9 cellular contexts compared by ENCODE assay signal in genomic region chr4:183987529-183987946, GRCh38.
DNase-seq lines count a peak whose midpoint lies in the region; ATAC-seq and TF ChIP-seq lines count a peak whose summit lies in the region.
"Had no signal": no experiment of that assay in that cellular context is flagged by ENCODE, and none has a peak within 500 bp of the region (broad histone marks: within the 10 kb centered on the region; RNA-seq: fewer than 3 reads in every experiment).

No MANE protein-coding gene starts in this region.

- no peak overlapping the region for H3K4me3 ChIP-seq in cardiac muscle cell
- no peak overlapping the region for H3K4me3 ChIP-seq in Karpas-422 (ENCODE audit: low read length)

- H3K4me2 ChIP-seq in H9 (ENCODE audit: insufficient read depth, insufficient read length, low read length) (peak overlapping the region; percentile 63), Karpas-422 (ENCODE audit: low read depth, low read length, poor library complexity, severe bottlenecking) (no peak overlapping the region)

- H4K5ac ChIP-seq in H9 (ENCODE audit: insufficient read length, low read depth, low read length) = no peak overlapping the region

- no peak overlapping the region for H3K56ac ChIP-seq in H9 (ENCODE audit: insufficient read length, low read depth, low read length)

- H3K36me3 Mint-ChIP-seq in H9 (ENCODE audit: insufficient read depth in 1 of 3, low read depth in 3 of 3) (no peaks in the 10 kb centered on the region; a peak in 1 of 7 replicates), progenitor cell of endocrine pancreas (ENCODE audit: insufficient read depth) (no peaks in the 10 kb centered on the region)
- H3K36me3 Mint-ChIP-seq: naive B cell had no signal

- peak; percentile 65 for DNase-seq in H9
- peak; percentile 74 for DNase-seq in SW480 (ENCODE audit: low spot score)
- DNase-seq in cardiac muscle cell (ENCODE audit: low read depth in 1 of 2, low spot score in 1 of 2) = peak; percentile 65 to 89
- peak; percentile 19 for DNase-seq in progenitor cell of endocrine pancreas (ENCODE audit: low spot score, unreplicated experiment)
- DNase-seq in SIG-M5 treated with dmso at 0.1 percent for 504 hours (lab: John Stamatoyannopoulos, UW; ENCODE audit: unreplicated experiment) = no peak
- no peak for DNase-seq in activated effector memory CD4-positive, alpha-beta T cell treated with Interleukin-2 at 50 U/mL for 16 hours
- DNase-seq in Karpas-422 = no peak
- DNase-seq: naive B cell had no signal

- H3K23ac ChIP-seq in H9 (ENCODE audit: insufficient read length, low read depth, low read length) = no peak overlapping the region

- H3K79me1 ChIP-seq in H9 (ENCODE audit: insufficient read depth, low read depth, low read length, poor library complexity, severe bottlenecking) = no peaks in the 10 kb centered on the region

- H2AFZ ChIP-seq in H9 (ENCODE audit: low read length) (no peak overlapping the region), Karpas-422 (ENCODE audit: low read length) (no peak overlapping the region)

- peaks cover 3% of the 10 kb centered on the region; the same call in 1 of the 2 replicates for H3K4me1 ChIP-seq in H9 (ENCODE audit: insufficient read depth, low read length)
- peaks cover 13% of the 10 kb centered on the region for H3K4me1 ChIP-seq in cardiac muscle cell (ENCODE audit: low read depth)
- H3K4me1 ChIP-seq in Karpas-422 (ENCODE audit: low read length) = no peaks in the 10 kb centered on the region

- H2AK5ac ChIP-seq in H9 (ENCODE audit: insufficient read length, low read length) = no peak overlapping the region

- no peak for TF ChIP-seq CTCF in H9 (conservative IDR thresholded peaks at IDR 0.05)
- TF ChIP-seq CTCF in cardiac muscle cell (IDR thresholded peaks at IDR 0.05; ENCODE audit: low read depth, low read length) = no peak
- TF ChIP-seq CTCF in progenitor cell of endocrine pancreas (IDR thresholded peaks at IDR 0.05; ENCODE audit: unreplicated experiment) = no peak

- H3K18ac ChIP-seq in H9 (ENCODE audit: insufficient read length, low read depth, low read length) = peak overlapping the region; percentile 72

- H3T11ph ChIP-seq in H9 (ENCODE audit: low read length) = peak overlapping the region; percentile 25

- no peak overlapping the region for H3K9ac ChIP-seq in H9 (ENCODE audit: extremely low read depth, insufficient read length, low read length)
- H3K9ac ChIP-seq in Karpas-422 (ENCODE audit: low read length) = no peak overlapping the region

- H4K20me1 ChIP-seq in H9 (ENCODE audit: control insufficient read depth, insufficient read depth, insufficient read length) (no peaks in the 10 kb centered on the region), Karpas-422 (ENCODE audit: insufficient read depth, low read depth, low read length) (no peaks in the 10 kb centered on the region)

- H3K27ac Mint-ChIP-seq in H9 (no peak overlapping the region), progenitor cell of endocrine pancreas (no peak overlapping the region)
- H3K27ac Mint-ChIP-seq: naive B cell had no signal

- H3K27me3 ChIP-seq in H9 (ENCODE audit: insufficient read depth, low read length) (no peaks in the 10 kb centered on the region), cardiac muscle cell (no peaks in the 10 kb centered on the region), Karpas-422 (ENCODE audit: low read length) (no peaks in the 10 kb centered on the region)

- H3K23me2 ChIP-seq in H9 (ENCODE audit: insufficient read length, low read depth, low read length, poor library complexity, severe bottlenecking) = peaks cover 5% of the 10 kb centered on the region

- no peak for ATAC-seq in HG03571 (IDR thresholded peaks at IDR 0.05; ENCODE audit: unreplicated experiment)

- H3K4ac ChIP-seq in H9 (ENCODE audit: low read depth, low read length) = no peak overlapping the region

- H4K8ac ChIP-seq in H9 (replicated peaks; ENCODE audit: insufficient read length, low read depth, low read length) = no peak overlapping the region

- H3K27ac ChIP-seq in H9 (ENCODE audit: insufficient read length, low read depth, low read length) (no peak overlapping the region), cardiac muscle cell (peak overlapping the region; percentile 78), Karpas-422 (ENCODE audit: low read length) (no peak overlapping the region)

- no peak overlapping the region for H2BK15ac ChIP-seq in H9 (ENCODE audit: low read depth, low read length)

- H3K9me2 ChIP-seq in Karpas-422 (replicated peaks; ENCODE audit: insufficient read depth, low read length) = no peaks in the 10 kb centered on the region

- peak overlapping the region; percentile 87 for H3K14ac ChIP-seq in H9 (ENCODE audit: insufficient read depth, low read length)

- H3K9me3 Mint-ChIP-seq in H9 = no peaks in the 10 kb centered on the region
- no peaks in the 10 kb centered on the region for H3K9me3 Mint-ChIP-seq in progenitor cell of endocrine pancreas (ENCODE audit: low read depth)

- H4K91ac ChIP-seq in H9 (ENCODE audit: insufficient read length, low read depth, low read length) = no peak overlapping the region

- no peak overlapping the region for H2BK12ac ChIP-seq in H9 (ENCODE audit: insufficient read length, low read depth, low read length)

- H3K4me1 Mint-ChIP-seq in H9 (no peaks in the 10 kb centered on the region), progenitor cell of endocrine pancreas (ENCODE audit: low read depth) (no peaks in the 10 kb centered on the region)
- H3K4me1 Mint-ChIP-seq: naive B cell had no signal

- no peak overlapping the region for H3K4me3 Mint-ChIP-seq in H9
- H3K4me3 Mint-ChIP-seq in progenitor cell of endocrine pancreas (ENCODE audit: low read depth) = no peak overlapping the region
- H3K4me3 Mint-ChIP-seq: naive B cell had no signal

- no CpG with 5 or more reads among the region's 22 CpGs for WGBS in H9 (ENCODE audit: extremely low coverage, insufficient read length, low lambda C conversion rate)

- H2BK120ac ChIP-seq in H9 (ENCODE audit: low read depth, low read length, poor library complexity, severe bottlenecking) = no peak overlapping the region

- peaks cover 1% of the 10 kb centered on the region; the same call in 1 of the 2 replicates for H3K79me2 ChIP-seq in H9 (ENCODE audit: insufficient read depth, low read length)
- no peaks in the 10 kb centered on the region for H3K79me2 ChIP-seq in Karpas-422 (ENCODE audit: low read length)

- H2BK5ac ChIP-seq in H9 (ENCODE audit: insufficient read length, low read length) = no peak overlapping the region

- H3K9me3 ChIP-seq in H9 (ENCODE audit: control insufficient read depth, low read depth, low read length) (no peaks in the 10 kb centered on the region), cardiac muscle cell (ENCODE audit: low read depth) (no peaks in the 10 kb centered on the region), Karpas-422 (ENCODE audit: low read length) (no peaks in the 10 kb centered on the region)

- no peak overlapping the region for H2BK20ac ChIP-seq in H9 (ENCODE audit: low read depth, low read length, poor library complexity, severe bottlenecking)

- peaks cover 4% of the 10 kb centered on the region; the same call in 1 of the 2 replicates for H3K27me3 Mint-ChIP-seq in H9 (ENCODE audit: low read depth)
- no peaks in the 10 kb centered on the region for H3K27me3 Mint-ChIP-seq in progenitor cell of endocrine pancreas

- H3K36me3 ChIP-seq in cardiac muscle cell (no peaks in the 10 kb centered on the region), Karpas-422 (ENCODE audit: insufficient read depth, low read length) (no peaks in the 10 kb centered on the region)

Comparison
In these comparisons a context has a peak if more than half of its experiments do, and no peak if none do; other contexts are left out.
1. DNase-seq: peak in H9 (single experiment), SW480 (single experiment), cardiac muscle cell (2 of 2) and progenitor cell of endocrine pancreas (single experiment); none in SIG-M5 treated with dmso at 0.1 percent for 504 hours (single experiment), activated effector memory CD4-positive, alpha-beta T cell treated with Interleukin-2 at 50 U/mL for 16 hours (single experiment) and Karpas-422 (single experiment).